ENCODE assay signal across 35 cellular contexts in the genomic region with DNA sequence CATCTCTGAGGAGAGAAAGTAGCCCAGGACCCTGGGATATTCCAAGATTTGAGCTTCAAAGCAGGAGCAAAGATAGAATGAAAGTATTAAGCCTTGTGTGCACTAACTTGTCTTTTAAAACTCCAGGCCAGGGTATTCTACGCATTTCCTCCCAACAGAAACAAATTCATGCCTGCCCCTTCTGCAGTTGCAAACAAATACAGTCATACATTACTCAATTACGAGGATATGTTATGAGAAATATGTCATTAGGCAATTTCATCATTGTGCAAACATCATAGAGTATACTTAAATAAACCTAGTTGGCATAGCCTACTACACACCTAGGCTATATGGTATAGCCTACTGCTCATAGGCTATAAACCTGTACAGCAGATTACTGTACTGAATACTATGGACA.
"Had no signal": no experiment of that assay in that cellular context is flagged by ENCODE, and none has a peak within 500 bp of the region (broad histone marks: within the 10 kb centered on the region; RNA-seq: fewer than 3 reads in every experiment).

No MANE protein-coding gene starts in this region.

- H3K36me3 Mint-ChIP-seq: activated CD4-positive, alpha-beta memory T cell treated with anti-CD3 and anti-CD28 coated beads for 36 hours; activated naive CD4-positive, alpha-beta T cell treated with anti-CD3 and anti-CD28 coated beads, Interleukin-2, amount 10 ng/mL, durations not matched to agents 7 days and 5 days; activated naive CD4-positive, alpha-beta T cell treated with anti-CD3 and anti-CD28 coated beads, Interleukin-2, amount 50 U/mL, for 72 hours; activated naive CD8-positive, alpha-beta T cell treated with anti-CD3 and anti-CD28 coated beads, Interleukin-2, amount 10 ng/mL, durations not matched to agents 7 days and 5 days had no signal

- H3K4me1 ChIP-seq: esophagus squamous epithelium, gastroesophageal sphincter, heart right ventricle had no signal

- H3K4me3 ChIP-seq: cardiac muscle cell, coronary artery, dorsolateral prefrontal cortex, esophagus squamous epithelium, gastroesophageal sphincter, heart right ventricle, hepatocyte had no signal

- H3K4me1 Mint-ChIP-seq: activated B cell treated with CpG ODN at 0.5 μM for 24 hours; activated CD4-positive, alpha-beta T cell treated with anti-CD3 and anti-CD28 coated beads for 36 hours; activated CD4-positive, alpha-beta T cell treated with anti-CD3 and anti-CD28 coated beads, Interleukin-2, amount 10 ng/mL, durations not matched to agents 24 days and 14 days; activated naive CD4-positive, alpha-beta T cell treated with anti-CD3 and anti-CD28 coated beads, Interleukin-2, amount 10 ng/mL, durations not matched to agents 7 days and 5 days; activated naive CD8-positive, alpha-beta T cell treated with anti-CD3 and anti-CD28 coated beads, Interleukin-2, amount 10 ng/mL, durations not matched to agents 7 days and 5 days; central memory CD8-positive, alpha-beta T cell; T-helper 17 cell had no signal

- H3K27ac Mint-ChIP-seq: activated B cell treated with CpG ODN at 0.5 μM for 24 hours; activated CD4-positive, alpha-beta memory T cell treated with anti-CD3 and anti-CD28 coated beads for 36 hours; activated CD4-positive, alpha-beta T cell treated with anti-CD3 and anti-CD28 coated beads for 36 hours; activated CD4-positive, alpha-beta T cell treated with anti-CD3 and anti-CD28 coated beads, Interleukin-2, amount 10 ng/mL, durations not matched to agents 24 days and 14 days; activated CD8-positive, alpha-beta T cell treated with anti-CD3 and anti-CD28 coated beads, Interleukin-2, amount 10 ng/mL, durations not matched to agents 7 days and 5 days; activated naive CD4-positive, alpha-beta T cell treated with anti-CD3 and anti-CD28 coated beads, Interleukin-2, amount 10 ng/mL, durations not matched to agents 7 days and 5 days; activated naive CD4-positive, alpha-beta T cell treated with anti-CD3 and anti-CD28 coated beads, Interleukin-2, amount 50 U/mL, for 72 hours; activated naive CD8-positive, alpha-beta T cell treated with anti-CD3 and anti-CD28 coated beads, Interleukin-2, amount 10 ng/mL, durations not matched to agents 7 days and 5 days; activated T-cell treated with anti-CD3 and anti-CD28 coated beads, Interleukin-2, amount 50 U/mL, for 24 hours; activated T-cell treated with anti-CD3 and anti-CD28 coated beads, Interleukin-2, amount 50 U/mL, for 72 hours; dendritic cell treated with granulocyte-macrophage colony-stimulating factor and Interleukin-4, amounts not matched to agents 40 ng/mL and 50 ng/mL, for 4 days; endodermal cell; T-helper 17 cell; T-helper 2 cell treated with Interferon-gamma antibody and Interleukin-4, amounts not matched to agents 5 μg/mL and 100 μg/mL, for 36 hours had no signal

- H3K27me3 ChIP-seq: brain microvascular endothelial cell, cardiac muscle cell, dorsolateral prefrontal cortex, esophagus squamous epithelium, gastroesophageal sphincter, heart right ventricle, hepatocyte had no signal

- H3K9me3 Mint-ChIP-seq: activated CD4-positive, alpha-beta T cell treated with anti-CD3 and anti-CD28 coated beads, Interleukin-2, amount 10 ng/mL, durations not matched to agents 24 days and 14 days; activated naive CD4-positive, alpha-beta T cell treated with anti-CD3 and anti-CD28 coated beads, Interleukin-2, amount 10 ng/mL, durations not matched to agents 7 days and 5 days; activated naive CD8-positive, alpha-beta T cell treated with anti-CD3 and anti-CD28 coated beads, Interleukin-2, amount 10 ng/mL, durations not matched to agents 7 days and 5 days had no signal

- ATAC-seq: activated CD4-positive, alpha-beta T cell treated with anti-CD3 and anti-CD28 coated beads for 36 hours; activated CD8-positive, alpha-beta T cell treated with anti-CD3 and anti-CD28 coated beads, Interleukin-2, amount 10 ng/mL, durations not matched to agents 7 days and 5 days; activated naive CD4-positive, alpha-beta T cell treated with anti-CD3 and anti-CD28 coated beads, Interleukin-2, amount 50 U/mL, for 72 hours; activated T-cell treated with anti-CD3 and anti-CD28 coated beads, Interleukin-2, amount 50 U/mL, for 72 hours; gastroesophageal sphincter; heart right ventricle; T-helper 17 cell had no signal

- H3K27me3 Mint-ChIP-seq: activated CD4-positive, alpha-beta memory T cell treated with anti-CD3 and anti-CD28 coated beads for 36 hours; activated CD4-positive, alpha-beta T cell treated with anti-CD3 and anti-CD28 coated beads for 36 hours; activated CD4-positive, alpha-beta T cell treated with anti-CD3 and anti-CD28 coated beads, Interleukin-2, amount 10 ng/mL, durations not matched to agents 24 days and 14 days; activated naive CD4-positive, alpha-beta T cell treated with anti-CD3 and anti-CD28 coated beads, Interleukin-2, amount 10 ng/mL, durations not matched to agents 7 days and 5 days; activated naive CD8-positive, alpha-beta T cell treated with anti-CD3 and anti-CD28 coated beads, Interleukin-2, amount 10 ng/mL, durations not matched to agents 7 days and 5 days; activated T-cell treated with anti-CD3 and anti-CD28 coated beads, Interleukin-2, amount 50 U/mL, for 24 hours; central memory CD8-positive, alpha-beta T cell; dendritic cell treated with granulocyte-macrophage colony-stimulating factor and Interleukin-4, amounts not matched to agents 40 ng/mL and 50 ng/mL, for 4 days; T-helper 17 cell had no signal

- H3K27ac ChIP-seq: brain microvascular endothelial cell, cardiac muscle cell, coronary artery, dorsolateral prefrontal cortex, esophagus squamous epithelium, gastroesophageal sphincter, heart right ventricle, hepatocyte, WERI-Rb-1 had no signal

- DNase-seq: activated B cell treated with CpG ODN at 0.5 μM for 24 hours; activated CD4-positive, alpha-beta memory T cell treated with anti-CD3 and anti-CD28 coated beads for 36 hours; activated CD4-positive, alpha-beta T cell treated with anti-CD3 and anti-CD28 coated beads for 36 hours; activated CD4-positive, alpha-beta T cell treated with anti-CD3 and anti-CD28 coated beads, Interleukin-2, amount 10 ng/mL, durations not matched to agents 24 days and 14 days; activated CD4-positive, CD25-positive, alpha-beta regulatory T cell treated with anti-CD3 and anti-CD28 coated beads, Interleukin-2, amount 50 U/mL, for 72 hours; activated CD8-positive, alpha-beta memory T cell treated with anti-CD3 and anti-CD28 coated beads, Interleukin-2, amount 50 U/mL, for 48 hours; activated CD8-positive, alpha-beta T cell treated with anti-CD3 and anti-CD28 coated beads, Interleukin-2, amount 10 ng/mL, durations not matched to agents 7 days and 5 days; activated gamma-delta T cell; activated naive CD4-positive, alpha-beta T cell; activated naive CD4-positive, alpha-beta T cell treated with anti-CD3 and anti-CD28 coated beads, Interleukin-2, amount 10 ng/mL, durations not matched to agents 7 days and 5 days; activated naive CD8-positive, alpha-beta T cell treated with anti-CD3 and anti-CD28 coated beads, Interleukin-2, amount 10 ng/mL, durations not matched to agents 7 days and 5 days; activated T-cell treated with anti-CD3 and anti-CD28 coated beads for 4 hours; activated T-cell treated with anti-CD3 and anti-CD28 coated beads, Interleukin-2, amount 50 U/mL, for 24 hours; activated T-cell treated with anti-CD3 and anti-CD28 coated beads, Interleukin-2, amount 50 U/mL, for 72 hours; amniotic stem cell; anterior cingulate cortex; brain microvascular endothelial cell; dorsolateral prefrontal cortex; effector memory CD4-positive, alpha-beta T cell; endodermal cell; esophagus squamous epithelium; foreskin melanocyte; heart right ventricle; T-helper 1 cell; T-helper 17 cell; T1000; WERI-Rb-1 had no signal

- H3K4me3 Mint-ChIP-seq: activated B cell treated with CpG ODN at 0.5 μM for 24 hours; activated CD4-positive, alpha-beta memory T cell treated with anti-CD3 and anti-CD28 coated beads for 36 hours; activated CD4-positive, alpha-beta T cell treated with anti-CD3 and anti-CD28 coated beads for 36 hours; activated CD4-positive, alpha-beta T cell treated with anti-CD3 and anti-CD28 coated beads, Interleukin-2, amount 10 ng/mL, durations not matched to agents 24 days and 14 days; activated CD8-positive, alpha-beta T cell treated with anti-CD3 and anti-CD28 coated beads, Interleukin-2, amount 10 ng/mL, durations not matched to agents 7 days and 5 days; activated naive CD4-positive, alpha-beta T cell treated with anti-CD3 and anti-CD28 coated beads, Interleukin-2, amount 10 ng/mL, durations not matched to agents 7 days and 5 days; activated naive CD8-positive, alpha-beta T cell treated with anti-CD3 and anti-CD28 coated beads, Interleukin-2, amount 10 ng/mL, durations not matched to agents 7 days and 5 days; activated T-cell treated with anti-CD3 and anti-CD28 coated beads, Interleukin-2, amount 50 U/mL, for 24 hours; activated T-cell treated with anti-CD3 and anti-CD28 coated beads, Interleukin-2, amount 50 U/mL, for 72 hours; central memory CD8-positive, alpha-beta T cell; dendritic cell treated with granulocyte-macrophage colony-stimulating factor and Interleukin-4, amounts not matched to agents 40 ng/mL and 50 ng/mL, for 4 days; endodermal cell; T-helper 17 cell; T-helper 2 cell treated with Interferon-gamma antibody and Interleukin-4, amounts not matched to agents 5 μg/mL and 100 μg/mL, for 36 hours had no signal

- H3K9me3 ChIP-seq: esophagus squamous epithelium had no signal

- H3K36me3 ChIP-seq: brain microvascular endothelial cell, cardiac muscle cell, esophagus squamous epithelium, gastroesophageal sphincter, heart right ventricle, WERI-Rb-1 had no signal
